Comparison of ENCODE assay signal across 8 cellular contexts in the genomic region with DNA sequence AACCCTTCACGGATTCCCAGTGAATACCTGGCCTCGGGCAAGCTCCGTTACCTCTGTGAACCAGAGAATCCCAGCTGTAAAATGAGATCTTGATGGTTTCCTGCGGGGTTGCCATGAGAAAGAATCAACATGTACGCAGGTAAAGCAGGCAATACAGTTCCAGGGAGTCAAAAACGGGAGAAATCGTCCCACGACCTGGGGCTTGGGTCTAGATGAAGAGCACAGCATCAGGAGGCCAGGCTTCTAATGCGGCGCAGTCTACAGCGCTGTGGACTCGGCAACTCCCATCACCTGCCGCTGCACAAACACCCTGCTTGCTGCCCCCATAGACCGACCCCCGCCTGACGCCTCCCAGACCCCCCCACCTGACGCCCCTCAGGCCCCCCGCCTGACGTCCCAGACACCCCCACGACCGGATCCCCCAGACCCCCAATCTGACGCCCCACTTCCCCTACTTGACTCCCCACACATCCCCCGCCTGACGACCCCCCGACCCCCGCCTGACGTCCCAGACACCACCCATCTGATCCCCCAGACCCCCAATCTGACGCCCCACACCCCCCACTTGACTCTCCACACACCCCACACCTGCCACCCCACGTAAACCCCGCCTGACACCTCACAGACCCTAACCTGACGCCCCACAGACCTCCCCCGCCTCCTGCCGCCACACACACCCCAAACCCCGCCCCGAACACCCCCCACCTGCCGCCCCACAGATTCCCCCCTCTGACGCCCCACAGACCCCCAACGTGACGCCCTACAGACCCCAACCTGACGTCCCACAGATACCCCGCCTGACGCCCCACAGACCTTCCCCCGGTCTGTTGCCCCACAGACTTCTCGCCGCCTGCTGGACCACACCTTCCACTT. TPM values are rescaled to one million over a fixed set of nuclear protein-coding genes. Genes with fewer than 3 reads are reported as not detected.
DNase-seq lines count a peak whose midpoint lies in the region; ATAC-seq and TF ChIP-seq lines count a peak whose summit lies in the region.

No MANE protein-coding gene starts in this region.

- TF ChIP-seq POLR2A in gastroesophageal sphincter (IDR thresholded peaks at IDR 0.05): no peak

- CTCF ChIA-PET in activated B cell treated with CpG ODN at 0.5 μM for 24 hours (lab: Charles Lee): interaction anchor here (1.3 kb wide), 1 partner anchor 55 kb away, joined by 4 read pairs; a partner anchor contains a TSS

- peaks cover 72% of the 10 kb centered on the region for H3K4me1 Mint-ChIP-seq in activated B cell treated with CpG ODN at 0.5 μM for 24 hours
- H3K4me1 Mint-ChIP-seq in progenitor cell of endocrine pancreas (ENCODE audit: low read depth): peaks cover 21% of the 10 kb centered on the region

- H3K9me3 Mint-ChIP-seq in activated B cell treated with CpG ODN at 0.5 μM for 24 hours (no peaks in the 10 kb centered on the region), progenitor cell of endocrine pancreas (ENCODE audit: low read depth) (peaks cover 2% of the 10 kb centered on the region)

- 0 to 10% methylated on average over 1 to 2 of the region's 45 CpGs for WGBS in gastroesophageal sphincter (ENCODE audit: low coverage in 1 of 2), 2 donors

- POLR2A ChIA-PET in activated B cell treated with CpG ODN at 0.5 μM for 24 hours (lab: Charles Lee): interaction anchor here (1.0 to 1.1 kb wide), 2 partner anchors 55 to 947 kb away, joined by 3 read pairs; a partner anchor contains a TSS

- peaks cover 0 to 14% of the 10 kb centered on the region in 2 donors for H3K36me3 ChIP-seq in gastroesophageal sphincter

- H3K4me3 ChIP-seq in gastroesophageal sphincter: peak overlapping the region; percentile 32 to 55

- peaks cover 21% of the 10 kb centered on the region for H3K36me3 Mint-ChIP-seq in activated B cell treated with CpG ODN at 0.5 μM for 24 hours (ENCODE audit: low read depth)
- peaks cover 13% of the 10 kb centered on the region for H3K36me3 Mint-ChIP-seq in progenitor cell of endocrine pancreas (ENCODE audit: insufficient read depth)

- no peaks in the 10 kb centered on the region for H3K27me3 ChIP-seq in gastroesophageal sphincter

- intact Hi-C loops in activated B cell treated with CpG ODN at 0.5 μM for 24 hours (cut with micrococcal nuclease): loop anchor here (1.0 to 5.0 kb wide), 3 partner anchors 948 to 1647 kb away; a partner anchor contains a TSS

- H3K4me1 ChIP-seq in gastroesophageal sphincter: peaks cover 0 to 44% (median 13%) of the 10 kb centered on the region in 3 donors

- peak; percentile 62 for DNase-seq in activated effector memory CD4-positive, alpha-beta T cell treated with anti-CD3 and anti-CD28 coated beads, Interleukin-2, amount 50 U/mL, for 16 hours
- DNase-seq in activated effector memory CD4-positive, alpha-beta T cell treated with Interleukin-2 at 50 U/mL for 16 hours: no peak
- DNase-seq in activated B cell treated with CpG ODN at 0.5 μM for 24 hours: no peak
- no peak for DNase-seq in progenitor cell of endocrine pancreas (ENCODE audit: low spot score, unreplicated experiment)
- DNase-seq in effector CD4-positive, alpha-beta T cell: no peak
- DNase-seq in UCSD-AML1 (lab: John Stamatoyannopoulos, UW; ENCODE audit: unreplicated experiment): no peak
- DNase-seq in mucosa of gallbladder (ENCODE audit: low spot score): no peak

- peaks cover 0 to under 1% (median 0%) of the 10 kb centered on the region in 3 donors for H3K9me3 ChIP-seq in gastroesophageal sphincter

- H3K27ac ChIP-seq in gastroesophageal sphincter: peak overlapping the region; percentile 14 to 84 (median 68)

- no peak for TF ChIP-seq EP300 in gastroesophageal sphincter (IDR thresholded peaks at IDR 0.05)

- H3K27ac Mint-ChIP-seq in activated B cell treated with CpG ODN at 0.5 μM for 24 hours: peak overlapping the region; percentile 80
- peak overlapping the region; percentile 76 for H3K27ac Mint-ChIP-seq in progenitor cell of endocrine pancreas

- ATAC-seq in activated B cell treated with CpG ODN at 0.5 μM for 24 hours (ENCODE audit: low read depth) (no peak), gastroesophageal sphincter (no peak)

- peak overlapping the region; percentile 88 for H3K4me3 Mint-ChIP-seq in activated B cell treated with CpG ODN at 0.5 μM for 24 hours
- peak overlapping the region; percentile 82 for H3K4me3 Mint-ChIP-seq in progenitor cell of endocrine pancreas (ENCODE audit: low read depth)

- no peaks in the 10 kb centered on the region for H3K27me3 Mint-ChIP-seq in activated B cell treated with CpG ODN at 0.5 μM for 24 hours
- H3K27me3 Mint-ChIP-seq in progenitor cell of endocrine pancreas: no peaks in the 10 kb centered on the region

- TF ChIP-seq CTCF in activated B cell treated with CpG ODN at 0.5 μM for 24 hours (IDR thresholded peaks at IDR 0.05): no peak
- no peak for TF ChIP-seq CTCF in gastroesophageal sphincter (IDR thresholded peaks at IDR 0.05)
- TF ChIP-seq CTCF in progenitor cell of endocrine pancreas (IDR thresholded peaks at IDR 0.05; ENCODE audit: unreplicated experiment): no peak

RNA-seq across cellular contexts. Expression of a gene that starts 0.6 kb away (rescaled TPM):
- total RNA-seq in activated B cell treated with CpG ODN at 0.5 μM for 24 hours: 12.1 and 14.8 TPM in 2 replicates
- total RNA-seq in gastroesophageal sphincter: 10 to 100 TPM; 10.4 to 19.5 (median 13.5) TPM
- 18.1 and 18.6 TPM in 2 replicates for total RNA-seq in progenitor cell of endocrine pancreas
- 9.8 TPM for total RNA-seq in mucosa of gallbladder

RNA-seq across cellular contexts. Expression of a gene that starts 3.4 kb away (rescaled TPM):
- total RNA-seq in activated B cell treated with CpG ODN at 0.5 μM for 24 hours (9.4 and 10.9 TPM in 2 replicates), gastroesophageal sphincter (10 to 100 TPM; 11.6 to 23.8 (median 16.6) TPM), progenitor cell of endocrine pancreas (20.7 and 20.9 TPM in 2 replicates), mucosa of gallbladder (8.7 TPM)

RNA-seq across cellular contexts. Expression of a gene that starts 54.8 kb away (rescaled TPM):
- total RNA-seq in activated B cell treated with CpG ODN at 0.5 μM for 24 hours (1.7 and 2.7 TPM in 2 replicates), gastroesophageal sphincter (10 to 100 TPM in 2 of 4 donors, 1 to 10 TPM in 2; 1.0 to 20.1 (median 9.8) TPM), progenitor cell of endocrine pancreas (3.1 and 3.3 TPM in 2 replicates), mucosa of gallbladder (7.2 TPM)
